8 cellular contexts compared by ENCODE assay signal in genomic region chr3:119677641-119677934, GRCh38. TPM values are rescaled to one million over a fixed set of nuclear protein-coding genes. Genes with fewer than 3 reads are reported as not detected.
A peak's percentile ranks its signal among the peaks of the same experiment; 100 is the strongest.
DNase-seq lines count a peak whose midpoint lies in the region; ATAC-seq, FAIRE-seq and TF ChIP-seq lines count a peak whose summit lies in the region.

No MANE protein-coding gene starts in this region.

- H3K4me3 ChIP-seq in AG04449 (ENCODE audit: low read depth, low read length) (peak overlapping the region; percentile 74), bronchial epithelial cell (ENCODE audit: low read depth, low read length) (peak overlapping the region; percentile 74), mucosa of stomach (ENCODE audit: low read length) (peak overlapping the region; percentile 37)

- FAIRE-seq in bronchial epithelial cell (lab: Jason Lieb, UNC), result no peak

- TF ChIP-seq CTCF in AG04449 (IDR thresholded peaks at IDR 0.05; ENCODE audit: insufficient read depth, low read length, missing control alignments), result no peak
- no peak for TF ChIP-seq CTCF in bronchial epithelial cell (IDR thresholded peaks at IDR 0.05; ENCODE audit: insufficient read depth, low read length, severe bottlenecking)

- CTCF ChIA-PET in AG04449 (lab: Yijun Ruan, JAX), result interaction anchor here (1.6 kb wide), 1 partner anchor 268 kb away, joined by 3 read pairs; no protein-coding TSS in a partner anchor

- ATAC-seq in HG03571 (IDR thresholded peaks at IDR 0.05; ENCODE audit: unreplicated experiment) (peak; percentile 1), HG03521 (IDR thresholded peaks at IDR 0.05; ENCODE audit: unreplicated experiment) (no peak), HG02610 (IDR thresholded peaks at IDR 0.05; ENCODE audit: unreplicated experiment) (no peak), HG03432 (IDR thresholded peaks at IDR 0.05; ENCODE audit: unreplicated experiment) (no peak)

- POLR2A ChIA-PET in AG04449 (lab: Yijun Ruan, JAX), result interaction anchor here (1.0 to 1.5 kb wide), 2 partner anchors 15 to 355 kb away, joined by 3 to 4 read pairs; no protein-coding TSS in a partner anchor

- H3K36me3 ChIP-seq in bronchial epithelial cell (ENCODE audit: control insufficient read depth, insufficient read depth, low read length) (peaks cover 8% of the 10 kb centered on the region), mucosa of stomach (ENCODE audit: control insufficient read depth, insufficient read depth, low read length) (peaks cover 3% of the 10 kb centered on the region)

- DNase-seq in AG04449 (ENCODE audit: low read depth, low spot score) (no peak), bronchial epithelial cell (ENCODE audit: low read depth) (no peak), UCSD-AML1 (lab: John Stamatoyannopoulos, UW; ENCODE audit: unreplicated experiment) (no peak)

- H3K27me3 ChIP-seq in bronchial epithelial cell (ENCODE audit: control insufficient read depth, insufficient read depth, low read length) (no peaks in the 10 kb centered on the region), mucosa of stomach (ENCODE audit: control insufficient read depth, insufficient read depth, low read length) (no peaks in the 10 kb centered on the region)

- H3K9ac ChIP-seq in mucosa of stomach (ENCODE audit: low read length), result peak overlapping the region; percentile 71

- H3K9me3 ChIP-seq in mucosa of stomach (ENCODE audit: control insufficient read depth, low read length), result no peaks in the 10 kb centered on the region

- H3K4me1 ChIP-seq in mucosa of stomach (ENCODE audit: control insufficient read depth, insufficient read depth, low read length), result peaks cover 11% of the 10 kb centered on the region

RNA-seq across cellular contexts. Expression of gene COX17, which starts 0.4 kb away (rescaled TPM):
- 10.0 and 46.2 TPM in 2 replicates for total RNA-seq in bronchial epithelial cell

RNA-seq across cellular contexts. Expression of gene POPDC2, which starts 17.2 kb away (rescaled TPM):
- 0.26 TPM in 1 of 2 replicates, not detected in the other for total RNA-seq in bronchial epithelial cell

RNA-seq across cellular contexts. Expression of gene CFAP91, which starts 25.2 kb away (rescaled TPM):
- total RNA-seq in bronchial epithelial cell, result not detected in 2 replicates
